ENCODE assay signal across 32 cellular contexts in the genomic region with DNA sequence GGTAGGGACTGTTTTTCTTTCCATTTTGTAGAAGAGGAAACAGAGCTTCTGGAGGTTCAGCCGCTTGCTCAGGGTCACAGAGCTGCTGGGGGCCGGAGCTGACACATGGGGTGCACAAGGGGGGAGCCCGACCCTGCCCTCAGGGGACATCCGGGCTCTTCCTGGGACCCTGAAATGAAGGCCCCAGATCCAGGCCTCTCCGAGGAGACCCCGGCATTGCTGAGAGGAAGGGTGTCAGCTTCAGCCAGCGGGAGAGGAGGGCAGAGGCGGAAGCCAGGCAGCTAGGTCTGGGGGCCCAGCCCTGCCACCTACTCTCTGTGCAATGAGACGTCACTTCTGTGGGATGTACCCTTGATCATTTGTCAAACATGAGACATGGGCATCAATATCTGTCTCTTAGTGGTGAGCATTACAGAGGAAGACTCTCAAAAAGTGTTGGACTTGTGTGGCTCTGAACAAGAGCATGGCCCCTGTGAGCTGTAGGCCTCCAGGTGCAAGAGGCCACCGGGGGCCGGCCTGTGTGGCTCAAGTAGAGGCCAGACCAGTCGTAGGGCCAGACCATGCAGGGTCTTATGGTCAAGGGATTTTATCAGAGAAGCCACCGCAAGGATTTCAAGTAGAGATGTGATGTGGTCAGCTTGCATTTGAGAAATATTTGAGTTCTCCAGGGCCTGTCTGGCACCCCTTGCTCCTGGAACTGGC. TPM values are rescaled to one million over a fixed set of nuclear protein-coding genes. Genes with fewer than 3 reads are reported as not detected.
"Had no signal": no experiment of that assay in that cellular context is flagged by ENCODE, and none has a peak within 500 bp of the region (broad histone marks: within the 10 kb centered on the region; RNA-seq: fewer than 3 reads in every experiment).

No MANE protein-coding gene starts in this region.

- DNase-seq: effector CD8-positive, alpha-beta T cell; endodermal cell; foreskin fibroblast; gastrocnemius medialis; left colon; left ventricle myocardium inferior; mesenchymal stem cell; naive B cell; stimulated activated CD4-positive, alpha-beta T cell treated with anti-CD3 and anti-CD28 coated beads, Interleukin-12 subunit alpha, Interleukin-12 subunit beta, amount 100 ng/mL, for 4 hours; stimulated activated CD4-positive, alpha-beta T cell treated with anti-CD3 and anti-CD28 coated beads, Interleukin-1b, Interleukin-23, amount 100 ng/mL, for 48 hours; stimulated activated CD4-positive, alpha-beta T cell treated with anti-CD3 and anti-CD28 coated beads, Interleukin-4, amount 100 ng/mL, for 1 hour; stimulated activated naive CD4-positive, alpha-beta T cell treated with Interleukin-2 at 50 U/mL for 16 hours; stomach; uterus had no signal

- H3K27ac Mint-ChIP-seq: endodermal cell; mesothelial cell of epicardium; naive B cell; natural killer cell treated with Interleukin-12 subunit alpha and Interleukin-12 subunit beta and Interleukin-15 and Interleukin-18, amount 100 ng/mL, for 72 hours; progenitor cell of endocrine pancreas; stimulated activated effector memory CD8-positive, alpha-beta T cell treated with anti-CD3 and anti-CD28 coated beads, Interleukin-12 subunit alpha, Interleukin-12 subunit beta, amount 100 ng/mL, for 72 hours had no signal

- H3K4me3 Mint-ChIP-seq: endodermal cell; mesothelial cell of epicardium; natural killer cell treated with Interleukin-12 subunit alpha and Interleukin-12 subunit beta and Interleukin-15 and Interleukin-18, amount 100 ng/mL, for 72 hours; neural crest cell; stimulated activated effector memory CD8-positive, alpha-beta T cell treated with anti-CD3 and anti-CD28 coated beads, Interleukin-12 subunit alpha, Interleukin-12 subunit beta, amount 100 ng/mL, for 72 hours had no signal

- H3K27ac ChIP-seq: epithelial cell of prostate, gastrocnemius medialis, hepatocyte, left ventricle myocardium inferior, parathyroid adenoma, stomach, thoracic aorta, tibial nerve, upper lobe of left lung, uterus had no signal

- H3K4me1 Mint-ChIP-seq: naive B cell; stimulated activated effector memory CD8-positive, alpha-beta T cell treated with anti-CD3 and anti-CD28 coated beads, Interleukin-12 subunit alpha, Interleukin-12 subunit beta, amount 100 ng/mL, for 72 hours had no signal

- H3K36me3 Mint-ChIP-seq: mesothelial cell of epicardium; naive B cell; natural killer cell treated with Interleukin-12 subunit alpha and Interleukin-12 subunit beta and Interleukin-15 and Interleukin-18, amount 100 ng/mL, for 72 hours; stimulated activated effector memory CD8-positive, alpha-beta T cell treated with anti-CD3 and anti-CD28 coated beads, Interleukin-12 subunit alpha, Interleukin-12 subunit beta, amount 100 ng/mL, for 72 hours had no signal

- H3K9me3 ChIP-seq: gastrocnemius medialis, left ventricle myocardium inferior, mucosa of descending colon, stomach, thoracic aorta, tibial nerve, upper lobe of left lung, uterus had no signal

- H3K4me1 ChIP-seq: gastrocnemius medialis, left ventricle myocardium inferior, parathyroid adenoma, tibial nerve, upper lobe of left lung, uterus had no signal

- H3K27me3 ChIP-seq: uterus had no signal

- H3K4me3 ChIP-seq: gastrocnemius medialis, hepatocyte, left ventricle myocardium inferior, mucosa of descending colon, smooth muscle cell, stomach, thoracic aorta, tibial nerve, upper lobe of left lung, uterus had no signal

- H3K9me3 Mint-ChIP-seq: endodermal cell; mesothelial cell of epicardium; naive B cell; natural killer cell treated with Interleukin-12 subunit alpha and Interleukin-12 subunit beta and Interleukin-15 and Interleukin-18, amount 100 ng/mL, for 72 hours; neural crest cell; stimulated activated effector memory CD8-positive, alpha-beta T cell treated with anti-CD3 and anti-CD28 coated beads, Interleukin-12 subunit alpha, Interleukin-12 subunit beta, amount 100 ng/mL, for 72 hours had no signal

- ATAC-seq: esophagus mucosa; gastrocnemius medialis; left colon; mucosa of descending colon; natural killer cell treated with Interleukin-12 subunit alpha and Interleukin-12 subunit beta and Interleukin-15 and Interleukin-18, amount 100 ng/mL, for 72 hours; sciatic nerve; stimulated activated effector memory CD8-positive, alpha-beta T cell treated with anti-CD3 and anti-CD28 coated beads, Interleukin-12 subunit alpha, Interleukin-12 subunit beta, amount 100 ng/mL, for 72 hours had no signal

- H3K36me3 ChIP-seq: gastrocnemius medialis, left ventricle myocardium inferior, stomach, thoracic aorta, tibial nerve, upper lobe of left lung, uterus had no signal

RNA-seq across cellular contexts. Expression of a gene that starts 10.3 kb away (rescaled TPM):
- total RNA-seq: esophagus mucosa; gastrocnemius medialis; kidney epithelial cell; left colon; left ventricle myocardium inferior; natural killer cell treated with Interleukin-12 subunit alpha and Interleukin-12 subunit beta and Interleukin-15 and Interleukin-18, amount 100 ng/mL, for 72 hours; osteoblast; smooth muscle cell; subcutaneous adipose tissue; thoracic aorta; upper lobe of left lung had no signal
